Comparison of ENCODE assay signal across 8 cellular contexts in the genomic region with DNA sequence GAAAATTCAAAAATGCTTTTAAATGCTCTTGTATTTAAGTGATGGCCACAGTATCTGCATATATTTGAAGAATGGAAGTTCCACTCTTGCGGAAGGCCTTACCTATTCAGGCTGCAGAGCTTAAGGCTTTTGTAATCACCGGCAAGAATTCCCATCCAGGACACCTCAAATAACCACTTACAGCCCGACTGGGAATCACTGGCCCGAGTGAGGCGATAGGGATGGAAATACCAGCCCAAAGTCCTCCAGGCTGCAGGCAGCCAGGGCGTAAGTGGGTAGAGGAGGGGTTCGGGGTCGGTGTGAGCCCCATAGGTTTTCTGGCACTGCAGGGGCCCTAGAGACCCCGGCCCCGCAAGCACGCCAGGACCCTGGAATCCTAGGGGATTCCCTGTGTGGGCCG. TPM values are rescaled to one million over a fixed set of nuclear protein-coding genes. Genes with fewer than 3 reads are reported as not detected.
DNase-seq lines count a peak whose midpoint lies in the region; ATAC-seq, FAIRE-seq and TF ChIP-seq lines count a peak whose summit lies in the region.

No MANE protein-coding gene starts in this region.

- intact Hi-C loops in PC-3 (cut with micrococcal nuclease) (loop anchor here (1.0 kb wide), 2 partner anchors 10 to 21 kb away; a partner anchor contains a TSS), esophagus squamous epithelium (cut with DNase I) (no loop called here), pancreas (cut with DNase I) (no loop called here)

- TSS peak; percentile 78 for BruUV-seq in PC-3 (replicated peaks; lab: Mats Ljungman, UMichigan)

- H3K9me3 ChIP-seq in PC-3 (ENCODE audit: low read length): no peaks in the 10 kb centered on the region
- H3K9me3 ChIP-seq in esophagus squamous epithelium: no peaks in the 10 kb centered on the region
- no peaks in the 10 kb centered on the region for H3K9me3 ChIP-seq in pancreas

- FAIRE-seq in pancreas (lab: Jason Lieb, UNC) (no peak), D721Med (lab: Jason Lieb, UNC) (no peak)

- H3K27ac ChIP-seq in PC-3 (ENCODE audit: low read length) (peak overlapping the region; percentile 90), esophagus squamous epithelium (peak overlapping the region; percentile 72 to 84 (median 80)), pancreas (peak overlapping the region; percentile 72 to 94 (median 92))

- H3K27me3 ChIP-seq in PC-3 (ENCODE audit: low read length) (no peaks in the 10 kb centered on the region), esophagus squamous epithelium (peaks cover 0 to 98% (median 0%) of the 10 kb centered on the region in 4 donors), pancreas (no peaks in the 10 kb centered on the region)

- TF ChIP-seq CTCF in PC-3 (conservative IDR thresholded peaks at IDR 0.05; ENCODE audit: low read depth, low read length) (no peak), esophagus squamous epithelium (IDR thresholded peaks at IDR 0.05) (no peak), pancreas (IDR thresholded peaks at IDR 0.05) (no peak), D721Med (IDR thresholded peaks at IDR 0.05; ENCODE audit: insufficient read depth, missing control alignments) (no peak)

- CTCF ChIA-PET in PC-3 (lab: Charles Lee): no interaction called here

- WGBS in esophagus squamous epithelium, 2 donors: 25 to 28% methylated on average over 6 to 11 of the region's 12 CpGs
- WGBS in pancreas, 2 donors: 26 to 31% methylated on average over 12 of the region's 12 CpGs

- peaks cover 5% of the 10 kb centered on the region for H3F3A ChIP-seq in PC-3 (ENCODE audit: low read length, unreplicated experiment)

- H3K36me3 ChIP-seq in PC-3 (ENCODE audit: low read depth, low read length) (peaks cover 6% of the 10 kb centered on the region; the same call in 1 of the 2 replicates), esophagus squamous epithelium (no peaks in the 10 kb centered on the region), pancreas (no peaks in the 10 kb centered on the region)

- H3K9me2 ChIP-seq in PC-3 (replicated peaks; ENCODE audit: low read length): no peaks in the 10 kb centered on the region

- ATAC-seq in GM21381 (IDR thresholded peaks at IDR 0.05; ENCODE audit: unreplicated experiment) (peak; percentile 15), PC-3 (peak; percentile 29), pancreas (peak in 1 of 4 donors; percentile 12), GM18520 (IDR thresholded peaks at IDR 0.05; ENCODE audit: unreplicated experiment) (no peak), GM21515 (IDR thresholded peaks at IDR 0.05; ENCODE audit: unreplicated experiment) (no peak)

- H3K4me3 ChIP-seq in PC-3 (ENCODE audit: low read length) (peak overlapping the region; percentile 61), esophagus squamous epithelium (peak overlapping the region; percentile 30 to 64 (median 44)), pancreas (peak overlapping the region; percentile 20 to 49 (median 28))

- DNase-seq in PC-3 (no peak), esophagus squamous epithelium (lab: John Stamatoyannopoulos, UW) (no peak), pancreas (no peak), D721Med (ENCODE audit: insufficient read length, low spot score) (no peak), 8988T (no peak)

- H2AFZ ChIP-seq in PC-3 (ENCODE audit: low read length): peak overlapping the region; percentile 58

- peaks cover 96% of the 10 kb centered on the region for H3K79me2 ChIP-seq in PC-3 (ENCODE audit: low read length)

- POLR2A ChIA-PET in PC-3 (lab: Charles Lee; ENCODE audit: unreplicated experiment): no interaction called here

- peak overlapping the region; percentile 78 for H3K9ac ChIP-seq in PC-3 (ENCODE audit: low read length)

- H3K4me2 ChIP-seq in PC-3 (ENCODE audit: low read length): peak overlapping the region; percentile 87

- TF ChIP-seq POLR2A in esophagus squamous epithelium (IDR thresholded peaks at IDR 0.05): no peak

- H4K20me1 ChIP-seq in PC-3 (ENCODE audit: low read length): peaks cover 15% of the 10 kb centered on the region; the same call in 1 of the 2 replicates

- H3K4me1 ChIP-seq in PC-3 (ENCODE audit: insufficient read depth, low read length) (peaks cover 23% of the 10 kb centered on the region), esophagus squamous epithelium (peaks cover 8 to 56% (median 18%) of the 10 kb centered on the region in 3 donors), pancreas (peaks cover 5 to 20% (median 15%) of the 10 kb centered on the region in 3 donors)

RNA-seq across cellular contexts. Expression of a gene that starts 9.5 kb away (rescaled TPM):
- 37.1 and 71.0 TPM in 2 replicates for total RNA-seq in PC-3 (2014; rRNA removed)
- total RNA-seq in esophagus squamous epithelium: 1 to 10 TPM in 2 of 4 donors, under 1 TPM in 1, not detected in 1; 0.35 to 6.7 (median 3.0) TPM
- total RNA-seq in pancreas: 10 to 100 TPM in 3 of 6 donors, 1 to 10 TPM in 3; 6.1 to 21.4 (median 9.8) TPM
- 10 to 100 TPM; 18.9 to 23.8 TPM for polyA plus RNA-seq in pancreas

Comparison
In these comparisons a context has a peak if more than half of its experiments do, and no peak if none do; other contexts are left out.
1. ATAC-seq: peak in GM21381 (single experiment) and PC-3 (single experiment); none in GM18520 (single experiment) and GM21515 (single experiment).
2. Peak in every context shown above with its lines, with median percentiles within 50 percentile points of each other: H3K27ac ChIP-seq and H3K4me3 ChIP-seq.